Comparison of ENCODE assay signal across 18 cellular contexts in the genomic region with DNA sequence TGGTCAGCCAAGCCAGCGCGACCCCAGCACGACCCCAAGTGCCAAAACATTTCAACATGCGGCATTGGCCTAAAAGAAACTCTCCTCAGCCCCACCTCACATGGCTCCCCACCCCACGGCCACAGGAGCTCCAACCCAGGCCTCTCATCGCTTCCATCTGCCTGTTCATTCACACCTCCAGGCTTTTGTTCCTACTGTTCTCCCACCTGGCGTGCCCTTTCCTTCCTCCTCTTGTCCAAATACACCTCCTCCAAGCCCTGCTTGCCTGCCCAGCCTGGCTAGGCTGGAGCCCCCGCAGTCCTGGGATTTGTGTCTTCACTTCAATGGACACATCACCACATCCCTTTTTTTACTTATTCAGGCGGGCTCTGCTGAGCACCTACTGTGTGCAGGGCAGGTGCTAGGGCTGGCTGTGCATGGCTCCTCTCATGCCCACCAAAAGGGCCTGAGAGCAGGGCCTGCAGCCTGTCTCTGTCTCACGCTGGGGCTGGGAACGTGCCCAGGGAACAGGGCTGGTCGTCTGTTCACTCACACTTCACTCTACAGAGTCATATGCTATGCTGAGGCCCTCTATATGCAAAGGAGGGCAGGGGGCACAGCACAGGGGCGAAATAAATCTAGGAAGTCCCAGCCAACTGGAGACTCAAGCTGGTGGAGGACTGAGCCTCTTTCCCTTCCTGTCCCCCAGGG.
"Had no signal": no experiment of that assay in that cellular context is flagged by ENCODE, and none has a peak within 500 bp of the region (broad histone marks: within the 10 kb centered on the region; RNA-seq: fewer than 3 reads in every experiment).

No MANE protein-coding gene starts in this region.

- H2AFZ ChIP-seq: hepatocyte had no signal

- H3K4me2 ChIP-seq: hepatocyte had no signal

- H3K4me3 ChIP-seq: cardiac muscle cell, colonic mucosa, esophagus muscularis mucosa, hepatocyte, pancreas, upper lobe of left lung had no signal

- H3K4me1 ChIP-seq: colonic mucosa, esophagus muscularis mucosa, pancreas, upper lobe of left lung had no signal

- H3K36me3 ChIP-seq: cardiac muscle cell, colonic mucosa, esophagus muscularis mucosa, pancreas, upper lobe of left lung had no signal

- H3K27ac ChIP-seq: cardiac muscle cell, colonic mucosa, esophagus muscularis mucosa, hepatocyte, pancreas, upper lobe of left lung, VCaP had no signal

- H3K27me3 ChIP-seq: cardiac muscle cell, colonic mucosa, hepatocyte, pancreas, upper lobe of left lung had no signal

- H3K79me2 ChIP-seq: hepatocyte had no signal

- ATAC-seq: activated CD8-positive, alpha-beta memory T cell treated with anti-CD3 and anti-CD28 coated beads, Interleukin-2, amount 10 ng/mL, durations not matched to agents 7 days and 5 days; left lobe of liver; pancreas; sciatic nerve; stimulated activated naive CD8-positive, alpha-beta T cell treated with anti-CD3 and anti-CD28 coated beads, Interleukin-15, amount 100 ng/mL, for 72 hours had no signal

- DNase-seq: activated CD4-positive, alpha-beta memory T cell treated with anti-CD3 and anti-CD28 coated beads for 36 hours; activated CD8-positive, alpha-beta memory T cell treated with anti-CD3 and anti-CD28 coated beads, Interleukin-2, amount 10 ng/mL, durations not matched to agents 7 days and 5 days; activated effector memory CD4-positive, alpha-beta T cell treated with Interleukin-2 at 50 U/mL for 16 hours; activated naive CD4-positive, alpha-beta T cell treated with anti-CD3 and anti-CD28 coated beads, Interleukin-2, amount 50 U/mL, for 16 hours; activated T-cell treated with anti-CD3 and anti-CD28 coated beads, Interleukin-2, amount 50 U/mL, for 1 hour; colonic mucosa; islet precursor cell; naive B cell; pancreas; stimulated activated CD4-positive, alpha-beta T cell treated with anti-CD3 and anti-CD28 coated beads, Interleukin-1b, Interleukin-23, amount 100 ng/mL, for 48 hours; stimulated activated naive CD8-positive, alpha-beta T cell treated with anti-CD3 and anti-CD28 coated beads, Interleukin-15, amount 100 ng/mL, for 72 hours; upper lobe of left lung had no signal

- H3K9me3 ChIP-seq: colonic mucosa, esophagus muscularis mucosa, pancreas, upper lobe of left lung had no signal

- FAIRE-seq: pancreas had no signal
